In the genomic region with DNA sequence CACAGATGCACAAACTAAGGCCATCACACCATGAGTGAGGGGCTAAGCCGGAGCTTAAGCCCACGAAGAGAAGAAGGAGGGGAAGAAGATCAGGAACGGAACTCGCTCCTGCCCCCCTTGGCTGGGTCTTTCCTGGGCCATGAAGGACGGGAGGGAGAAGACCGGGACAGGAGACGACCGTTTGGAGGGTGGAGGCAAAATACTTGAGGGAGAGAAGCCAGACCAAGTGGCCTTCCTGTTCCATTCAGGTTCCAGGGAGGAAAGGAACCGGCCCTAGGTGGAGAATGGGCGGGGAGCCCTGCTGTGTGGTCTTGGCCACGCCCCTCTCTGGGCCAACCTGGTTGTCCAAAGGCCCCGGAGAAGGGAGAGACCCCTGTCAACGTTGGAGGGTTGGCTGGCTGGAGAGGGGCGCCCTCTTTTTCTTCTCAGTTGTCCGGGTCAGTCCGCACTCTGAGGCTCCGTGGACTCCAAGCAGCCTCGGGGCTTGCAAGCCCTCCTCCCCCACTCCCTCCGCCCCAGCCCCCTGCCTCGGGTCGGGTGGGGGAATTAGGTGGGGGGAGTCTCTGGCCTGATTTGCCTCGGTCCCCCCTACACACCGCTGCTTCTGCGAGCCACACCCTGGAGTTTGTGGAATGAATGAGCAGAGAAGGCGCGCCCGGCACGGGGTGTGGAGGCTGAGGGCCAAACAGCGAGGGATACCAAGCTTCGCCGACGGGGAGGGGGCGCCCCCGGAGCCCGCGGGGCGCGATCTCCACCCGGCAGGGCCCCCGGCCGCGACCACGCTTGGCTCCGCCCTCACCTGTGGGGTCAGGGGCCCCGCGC, we compare ENCODE assay signal across 9 cellular contexts. TPM values are rescaled to one million over a fixed set of nuclear protein-coding genes. Genes with fewer than 3 reads are reported as not detected.
DNase-seq lines count a peak whose midpoint lies in the region; ATAC-seq and TF ChIP-seq lines count a peak whose summit lies in the region.
"Had no signal": no experiment of that assay in that cellular context is flagged by ENCODE, and none has a peak within 500 bp of the region (broad histone marks: within the 10 kb centered on the region; RNA-seq: fewer than 3 reads in every experiment).

No MANE protein-coding gene starts in this region.

- intact Hi-C loops in dorsolateral prefrontal cortex (cut with DNase I) = no loop called here

- H3K4me3 ChIP-seq in dorsolateral prefrontal cortex (peak overlapping the region in 51 of 59 donors; percentile 13 to 65 (median 36)), osteoblast (ENCODE audit: insufficient read depth, low read length) (no peak overlapping the region)

- no peak for ATAC-seq in GM19397 (IDR thresholded peaks at IDR 0.05; ENCODE audit: unreplicated experiment)
- no peak for ATAC-seq in GM19463 (IDR thresholded peaks at IDR 0.05; ENCODE audit: unreplicated experiment)

- H3K4me2 ChIP-seq in osteoblast (ENCODE audit: insufficient read depth, low read length) = no peak overlapping the region

- no peak overlapping the region for H2AFZ ChIP-seq in osteoblast (ENCODE audit: low read length)

- H4K20me1 ChIP-seq in osteoblast (ENCODE audit: insufficient read depth, low read length) = no peaks in the 10 kb centered on the region

- peaks cover 0 to 41% (median 25%) of the 10 kb centered on the region in 45 donors for H3K27me3 ChIP-seq in dorsolateral prefrontal cortex
- peaks cover 35% of the 10 kb centered on the region for H3K27me3 ChIP-seq in osteoblast (ENCODE audit: insufficient read depth, low read length)

- H3K79me2 ChIP-seq in osteoblast (ENCODE audit: insufficient read depth, low read length) = no peaks in the 10 kb centered on the region

- DNase-seq in ELF-1 (ENCODE audit: low read depth, low spot score) (peak; percentile 89), NCI-H1048 (lab: John Stamatoyannopoulos, UW) (peak; percentile 24), dorsolateral prefrontal cortex (no peak), osteoblast (ENCODE audit: insufficient read length, low spot score, missing footprints) (peak; percentile 82), SKM-1 treated with dmso at 0.1 percent for 144 hours (lab: John Stamatoyannopoulos, UW; ENCODE audit: unreplicated experiment) (no peak)
- DNase-seq: MM.1S had no signal

- no peaks in the 10 kb centered on the region for H3K36me3 ChIP-seq in osteoblast (ENCODE audit: insufficient read depth, low read length)

- H3K4me1 ChIP-seq in osteoblast (ENCODE audit: insufficient read depth, low read length) = no peaks in the 10 kb centered on the region

- TF ChIP-seq CTCF in dorsolateral prefrontal cortex (IDR thresholded peaks at IDR 0.05 in 54 of 56, conservative IDR thresholded peaks at IDR 0.05 in 2 of 56; ENCODE audit: low read depth in 1 of 56, partially characterized antibody in 56 of 56) (no peak), osteoblast (IDR thresholded peaks at IDR 0.05; ENCODE audit: extremely low read depth, low read depth, low read length) (no peak)

- H3K27ac ChIP-seq in dorsolateral prefrontal cortex = no peak overlapping the region
- no peak overlapping the region for H3K27ac ChIP-seq in osteoblast (ENCODE audit: low read depth, low read length)

- H3K9me3 ChIP-seq in osteoblast (ENCODE audit: low read depth, low read length) = no peaks in the 10 kb centered on the region

RNA-seq across cellular contexts. Expression of gene FBN3, which starts 0.8 kb away (rescaled TPM):
- total RNA-seq in dorsolateral prefrontal cortex = 1 to 10 TPM in 59 of 120 experiments, under 1 TPM in 60, not detected in 1; 0.07 to 3.8 (median 1.00) TPM
- not detected in 2 replicates for total RNA-seq in osteoblast
- total RNA-seq: activated CD8-positive, alpha-beta memory T cell treated with anti-CD3 and anti-CD28 coated beads for 36 hours had no signal

Comparison
In these comparisons a context has a peak if more than half of its experiments do, and no peak if none do; other contexts are left out.
1. DNase-seq: peak in ELF-1 (single experiment), NCI-H1048 (single experiment) and osteoblast (single experiment); none in dorsolateral prefrontal cortex (0 of 10) and SKM-1 treated with dmso at 0.1 percent for 144 hours (single experiment).